In genomic region chr1:30892671-30893073, GRCh38 we compare ENCODE assay signal across 1 cellular context.
A peak's percentile ranks its signal among the peaks of the same experiment; 100 is the strongest.
TF ChIP-seq lines count a peak whose summit lies in the region.

No MANE protein-coding gene starts in this region.

TF ChIP-seq in HepG2, 621 proteins besides CTCF, POLR2A, EP300 and RAD21 (continued from another document and continues in another):
- TF ChIP-seq LRRFIP1 (CRISPR knock-in tag; conservative IDR thresholded peaks at IDR 0.05) (no peak), SUZ12 (IDR thresholded peaks at IDR 0.05; ENCODE audit: low read depth, low read length) (no peak), RBM22 (optimal IDR thresholded peaks at IDR 0.05; ENCODE audit: low read length) (no peak), ESRRA (CRISPR knock-in tag; IDR thresholded peaks at IDR 0.05; ENCODE audit: low read depth) (peak; percentile 95), ATF7 (IDR thresholded peaks at IDR 0.05) (no peak), ATF7 (CRISPR knock-in tag; IDR thresholded peaks at IDR 0.05) (no peak), AHR (CRISPR knock-in tag; IDR thresholded peaks at IDR 0.05) (no peak), ZSCAN29 (CRISPR knock-in tag; conservative IDR thresholded peaks at IDR 0.05) (no peak), HOMEZ (CRISPR knock-in tag; IDR thresholded peaks at IDR 0.05; ENCODE audit: low read depth) (no peak), HMGXB3 (CRISPR knock-in tag; IDR thresholded peaks at IDR 0.05; ENCODE audit: borderline replicate concordance) (no peak), CBFB (CRISPR knock-in tag; IDR thresholded peaks at IDR 0.05) (no peak), ZHX2 (IDR thresholded peaks at IDR 0.05; ENCODE audit: low read depth) (no peak), ZHX2 (CRISPR knock-in tag; IDR thresholded peaks at IDR 0.05; ENCODE audit: borderline replicate concordance) (no peak), ZBTB21 (CRISPR knock-in tag; IDR thresholded peaks at IDR 0.05) (no peak), KDM1A (CRISPR knock-in tag; IDR thresholded peaks at IDR 0.05) (no peak), FOXK2 (IDR thresholded peaks at IDR 0.05) (peak; percentile 55; the same call in 1 of the 2 replicates), CBX1 (IDR thresholded peaks at IDR 0.05; ENCODE audit: low read depth) (no peak), TERF1 (CRISPR knock-in tag; IDR thresholded peaks at IDR 0.05) (no peak), CENPBD1 (CRISPR knock-in tag; IDR thresholded peaks at IDR 0.05; ENCODE audit: borderline replicate concordance, low read depth) (no peak), PAWR (CRISPR knock-in tag; IDR thresholded peaks at IDR 0.05; ENCODE audit: borderline replicate concordance) (no peak), FOSL2 (CRISPR knock-in tag; IDR thresholded peaks at IDR 0.05) (peak; percentile 92), HNRNPK (IDR thresholded peaks at IDR 0.05; ENCODE audit: low read depth, low read length, poor library complexity, severe bottlenecking) (no peak), FIP1L1 (IDR thresholded peaks at IDR 0.05; ENCODE audit: borderline replicate concordance, insufficient read depth, low read depth, low read length) (no peak), ZNF839 (CRISPR knock-in tag; IDR thresholded peaks at IDR 0.05; ENCODE audit: borderline replicate concordance) (no peak), ERF (CRISPR knock-in tag; IDR thresholded peaks at IDR 0.05) (0 out of 2 replicates have a peak, but pooled peaks have one; percentile 44), ZNF253 (CRISPR knock-in tag; IDR thresholded peaks at IDR 0.05; ENCODE audit: borderline replicate concordance) (no peak), U2AF1 (optimal IDR thresholded peaks at IDR 0.05; ENCODE audit: low read depth, low read length) (no peak), FOXP1 (IDR thresholded peaks at IDR 0.05) (no peak), FOXP1 (CRISPR knock-in tag; IDR thresholded peaks at IDR 0.05) (peak; percentile 44), KLF12 (CRISPR knock-in tag; IDR thresholded peaks at IDR 0.05; ENCODE audit: borderline replicate concordance) (no peak), ZNF331 (CRISPR knock-in tag; IDR thresholded peaks at IDR 0.05) (peak; percentile 38; the same call in 1 of the 2 replicates), CENPT (CRISPR knock-in tag; IDR thresholded peaks at IDR 0.05; ENCODE audit: low read depth) (no peak), BORCS8-MEF2B (CRISPR knock-in tag; IDR thresholded peaks at IDR 0.05) (peak; percentile 58; the same call in 1 of the 2 replicates), THRA (CRISPR knock-in tag; IDR thresholded peaks at IDR 0.05; ENCODE audit: borderline replicate concordance) (peak; percentile 54; the same call in 1 of the 2 replicates), BRF2 (CRISPR knock-in tag; IDR thresholded peaks at IDR 0.05) (no peak), ZNF724P (CRISPR knock-in tag; IDR thresholded peaks at IDR 0.05; ENCODE audit: borderline replicate concordance) (no peak), ZNF20 (CRISPR knock-in tag; IDR thresholded peaks at IDR 0.05) (no peak), KAT2B (IDR thresholded peaks at IDR 0.05; ENCODE audit: borderline replicate concordance, low read depth, low read length) (no peak), NCOA2 (CRISPR knock-in tag; IDR thresholded peaks at IDR 0.05) (no peak), ZNF740 (CRISPR knock-in tag; IDR thresholded peaks at IDR 0.05) (no peak), GABPA (IDR thresholded peaks at IDR 0.05; ENCODE audit: low read depth, low read length) (no peak), GABPA (CRISPR knock-in tag; IDR thresholded peaks at IDR 0.05; ENCODE audit: low read depth) (no peak), NCOA5 (CRISPR knock-in tag; IDR thresholded peaks at IDR 0.05) (no peak), CERS6 (CRISPR knock-in tag; IDR thresholded peaks at IDR 0.05) (no peak), ZNF788 (CRISPR knock-in tag; IDR thresholded peaks at IDR 0.05; ENCODE audit: borderline replicate concordance) (no peak; the same call in 1 of the 2 replicates), POLR2AphosphoS5 (IDR thresholded peaks at IDR 0.05; ENCODE audit: low read depth, low read length) (no peak)
